1 cellular context compared by ENCODE assay signal in the genomic region with DNA sequence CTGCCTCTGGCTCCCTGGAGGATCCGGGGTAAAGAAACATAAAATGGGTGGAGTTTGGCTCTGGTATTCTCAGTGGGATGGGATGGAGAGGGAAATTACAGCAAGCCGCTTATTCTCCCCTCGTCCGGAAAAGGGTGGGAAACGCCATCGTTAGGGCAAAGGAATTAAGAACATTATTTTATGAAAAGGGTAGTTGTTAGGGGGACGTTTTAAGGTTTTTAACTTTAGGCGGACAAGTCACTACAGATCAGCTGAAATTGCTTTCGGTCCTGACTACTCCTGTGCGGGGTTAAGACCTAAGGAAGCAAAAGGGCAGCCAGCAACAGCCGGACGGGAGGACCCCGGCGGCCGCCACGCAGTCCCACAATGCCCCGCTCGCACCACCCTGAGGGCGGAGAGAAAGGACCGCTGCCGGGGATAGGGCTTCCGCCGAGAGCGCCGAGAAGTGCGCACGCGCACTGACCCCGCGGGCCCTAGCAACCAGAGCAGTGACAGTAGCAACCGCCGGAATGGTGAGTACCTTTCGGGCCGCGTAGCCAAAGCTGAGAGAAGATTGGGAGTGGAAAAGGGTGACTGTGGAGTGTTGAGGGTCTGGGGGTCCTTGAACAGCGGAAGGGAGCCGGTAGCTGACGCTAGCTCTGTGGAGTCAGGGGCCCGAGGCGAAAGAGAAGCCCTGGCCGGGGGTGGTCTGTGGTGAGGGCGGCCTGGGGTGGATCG.
A peak's percentile ranks its signal among the peaks of the same experiment; 100 is the strongest.
TF ChIP-seq lines count a peak whose summit lies in the region.

A gene with protein sequence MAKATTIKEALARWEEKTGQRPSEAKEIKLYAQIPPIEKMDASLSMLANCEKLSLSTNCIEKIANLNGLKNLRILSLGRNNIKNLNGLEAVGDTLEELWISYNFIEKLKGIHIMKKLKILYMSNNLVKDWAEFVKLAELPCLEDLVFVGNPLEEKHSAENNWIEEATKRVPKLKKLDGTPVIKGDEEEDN (plus strand): TSS at position 456 of the 717 bp plus-strand sequence. CDS start 54 bp downstream, at position 510.

TF ChIP-seq in HEK293, 187 proteins besides CTCF, POLR2A, EP300 and RAD21 (continued from another document):
- TF ChIP-seq ZNF549 (tag by site-specific recombination; IDR thresholded peaks at IDR 0.05), result no peak
- TF ChIP-seq ZBTB1 (tag by site-specific recombination; IDR thresholded peaks at IDR 0.05), result no peak
- peak; percentile 29; the same call in 1 of the 2 replicates for TF ChIP-seq ZSCAN30 (tag by site-specific recombination; IDR thresholded peaks at IDR 0.05)
- no peak for TF ChIP-seq HOXC10 (CRISPR knock-in tag; IDR thresholded peaks at IDR 0.05)
- TF ChIP-seq, protein P1, sequence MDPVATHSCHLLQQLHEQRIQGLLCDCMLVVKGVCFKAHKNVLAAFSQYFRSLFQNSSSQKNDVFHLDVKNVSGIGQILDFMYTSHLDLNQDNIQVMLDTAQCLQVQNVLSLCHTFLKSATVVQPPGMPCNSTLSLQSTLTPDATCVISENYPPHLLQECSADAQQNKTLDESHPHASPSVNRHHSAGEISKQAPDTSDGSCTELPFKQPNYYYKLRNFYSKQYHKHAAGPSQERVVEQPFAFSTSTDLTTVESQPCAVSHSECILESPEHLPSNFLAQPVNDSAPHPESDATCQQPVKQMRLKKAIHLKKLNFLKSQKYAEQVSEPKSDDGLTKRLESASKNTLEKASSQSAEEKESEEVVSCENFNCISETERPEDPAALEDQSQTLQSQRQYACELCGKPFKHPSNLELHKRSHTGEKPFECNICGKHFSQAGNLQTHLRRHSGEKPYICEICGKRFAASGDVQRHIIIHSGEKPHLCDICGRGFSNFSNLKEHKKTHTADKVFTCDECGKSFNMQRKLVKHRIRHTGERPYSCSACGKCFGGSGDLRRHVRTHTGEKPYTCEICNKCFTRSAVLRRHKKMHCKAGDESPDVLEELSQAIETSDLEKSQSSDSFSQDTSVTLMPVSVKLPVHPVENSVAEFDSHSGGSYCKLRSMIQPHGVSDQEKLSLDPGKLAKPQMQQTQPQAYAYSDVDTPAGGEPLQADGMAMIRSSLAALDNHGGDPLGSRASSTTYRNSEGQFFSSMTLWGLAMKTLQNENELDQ (tag by site-specific recombination; IDR thresholded peaks at IDR 0.05; ENCODE audit: low read depth), result no peak
- no peak for TF ChIP-seq ZBTB21 (tag by site-specific recombination; IDR thresholded peaks at IDR 0.05)
- TF ChIP-seq, protein P2, sequence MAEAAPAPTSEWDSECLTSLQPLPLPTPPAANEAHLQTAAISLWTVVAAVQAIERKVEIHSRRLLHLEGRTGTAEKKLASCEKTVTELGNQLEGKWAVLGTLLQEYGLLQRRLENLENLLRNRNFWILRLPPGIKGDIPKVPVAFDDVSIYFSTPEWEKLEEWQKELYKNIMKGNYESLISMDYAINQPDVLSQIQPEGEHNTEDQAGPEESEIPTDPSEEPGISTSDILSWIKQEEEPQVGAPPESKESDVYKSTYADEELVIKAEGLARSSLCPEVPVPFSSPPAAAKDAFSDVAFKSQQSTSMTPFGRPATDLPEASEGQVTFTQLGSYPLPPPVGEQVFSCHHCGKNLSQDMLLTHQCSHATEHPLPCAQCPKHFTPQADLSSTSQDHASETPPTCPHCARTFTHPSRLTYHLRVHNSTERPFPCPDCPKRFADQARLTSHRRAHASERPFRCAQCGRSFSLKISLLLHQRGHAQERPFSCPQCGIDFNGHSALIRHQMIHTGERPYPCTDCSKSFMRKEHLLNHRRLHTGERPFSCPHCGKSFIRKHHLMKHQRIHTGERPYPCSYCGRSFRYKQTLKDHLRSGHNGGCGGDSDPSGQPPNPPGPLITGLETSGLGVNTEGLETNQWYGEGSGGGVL (tag by site-specific recombination; IDR thresholded peaks at IDR 0.05), result no peak
- TF ChIP-seq, protein P3, sequence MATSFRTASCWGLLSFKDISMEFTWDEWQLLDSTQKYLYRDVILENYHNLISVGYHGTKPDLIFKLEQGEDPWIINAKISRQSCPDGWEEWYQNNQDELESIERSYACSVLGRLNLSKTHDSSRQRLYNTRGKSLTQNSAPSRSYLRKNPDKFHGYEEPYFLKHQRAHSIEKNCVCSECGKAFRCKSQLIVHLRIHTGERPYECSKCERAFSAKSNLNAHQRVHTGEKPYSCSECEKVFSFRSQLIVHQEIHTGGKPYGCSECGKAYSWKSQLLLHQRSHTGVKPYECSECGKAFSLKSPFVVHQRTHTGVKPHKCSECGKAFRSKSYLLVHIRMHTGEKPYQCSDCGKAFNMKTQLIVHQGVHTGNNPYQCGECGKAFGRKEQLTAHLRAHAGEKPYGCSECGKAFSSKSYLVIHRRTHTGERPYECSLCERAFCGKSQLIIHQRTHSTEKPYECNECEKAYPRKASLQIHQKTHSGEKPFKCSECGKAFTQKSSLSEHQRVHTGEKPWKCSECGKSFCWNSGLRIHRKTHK (tag by site-specific recombination; IDR thresholded peaks at IDR 0.05), result no peak
- no peak for TF ChIP-seq ZNF223 (tag by site-specific recombination; IDR thresholded peaks at IDR 0.05)
- TF ChIP-seq ZBTB20 (tag by site-specific recombination; IDR thresholded peaks at IDR 0.05), result peak; percentile 49; the same call in 1 of the 2 replicates
- TF ChIP-seq, protein P4, sequence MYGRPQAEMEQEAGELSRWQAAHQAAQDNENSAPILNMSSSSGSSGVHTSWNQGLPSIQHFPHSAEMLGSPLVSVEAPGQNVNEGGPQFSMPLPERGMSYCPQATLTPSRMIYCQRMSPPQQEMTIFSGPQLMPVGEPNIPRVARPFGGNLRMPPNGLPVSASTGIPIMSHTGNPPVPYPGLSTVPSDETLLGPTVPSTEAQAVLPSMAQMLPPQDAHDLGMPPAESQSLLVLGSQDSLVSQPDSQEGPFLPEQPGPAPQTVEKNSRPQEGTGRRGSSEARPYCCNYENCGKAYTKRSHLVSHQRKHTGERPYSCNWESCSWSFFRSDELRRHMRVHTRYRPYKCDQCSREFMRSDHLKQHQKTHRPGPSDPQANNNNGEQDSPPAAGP (tag by site-specific recombination; IDR thresholded peaks at IDR 0.05), result 0 out of 2 replicates have a peak, but pooled peaks have one; percentile 14
- no peak for TF ChIP-seq ZNF416 (tag by site-specific recombination; IDR thresholded peaks at IDR 0.05)
- TF ChIP-seq YY2 (tag by site-specific recombination; IDR thresholded peaks at IDR 0.05), result peak; percentile 11; the same call in 1 of the 2 replicates
- no peak for TF ChIP-seq ZNF146 (tag by site-specific recombination; IDR thresholded peaks at IDR 0.05)
- TF ChIP-seq ZNF473 (tag by site-specific recombination; IDR thresholded peaks at IDR 0.05), result no peak
- TF ChIP-seq ZNF629 (tag by site-specific recombination; IDR thresholded peaks at IDR 0.05), result 0 out of 2 replicates have a peak, but pooled peaks have one; percentile 25
- TF ChIP-seq, protein P5, sequence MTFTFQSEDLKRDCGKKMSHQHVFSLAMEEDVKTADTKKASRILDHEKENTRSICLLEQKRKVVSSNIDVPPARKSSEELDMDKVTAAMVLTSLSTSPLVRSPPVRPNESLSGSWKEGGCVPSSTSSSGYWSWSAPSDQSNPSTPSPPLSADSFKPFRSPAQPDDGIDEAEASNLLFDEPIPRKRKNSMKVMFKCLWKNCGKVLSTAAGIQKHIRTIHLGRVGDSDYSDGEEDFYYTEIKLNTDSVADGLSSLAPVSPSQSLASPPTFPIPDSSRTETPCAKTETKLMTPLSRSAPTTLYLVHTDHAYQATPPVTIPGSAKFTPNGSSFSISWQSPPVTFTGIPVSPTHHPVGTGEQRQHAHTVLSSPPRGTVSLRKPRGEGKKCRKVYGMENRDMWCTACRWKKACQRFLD (tag by site-specific recombination; IDR thresholded peaks at IDR 0.05), result no peak
- TF ChIP-seq, protein P6, sequence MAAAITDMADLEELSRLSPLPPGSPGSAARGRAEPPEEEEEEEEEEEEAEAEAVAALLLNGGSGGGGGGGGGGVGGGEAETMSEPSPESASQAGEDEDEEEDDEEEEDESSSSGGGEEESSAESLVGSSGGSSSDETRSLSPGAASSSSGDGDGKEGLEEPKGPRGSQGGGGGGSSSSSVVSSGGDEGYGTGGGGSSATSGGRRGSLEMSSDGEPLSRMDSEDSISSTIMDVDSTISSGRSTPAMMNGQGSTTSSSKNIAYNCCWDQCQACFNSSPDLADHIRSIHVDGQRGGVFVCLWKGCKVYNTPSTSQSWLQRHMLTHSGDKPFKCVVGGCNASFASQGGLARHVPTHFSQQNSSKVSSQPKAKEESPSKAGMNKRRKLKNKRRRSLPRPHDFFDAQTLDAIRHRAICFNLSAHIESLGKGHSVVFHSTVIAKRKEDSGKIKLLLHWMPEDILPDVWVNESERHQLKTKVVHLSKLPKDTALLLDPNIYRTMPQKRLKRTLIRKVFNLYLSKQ (tag by site-specific recombination; IDR thresholded peaks at IDR 0.05; ENCODE audit: borderline replicate concordance), result no peak
- TF ChIP-seq ZNF660 (tag by site-specific recombination; IDR thresholded peaks at IDR 0.05), result 0 out of 2 replicates have a peak, but pooled peaks have one; percentile 45
- TF ChIP-seq ZEB2 (tag by site-specific recombination; IDR thresholded peaks at IDR 0.05), result peak; percentile 38; the same call in 1 of the 2 replicates
- TF ChIP-seq, protein P7, sequence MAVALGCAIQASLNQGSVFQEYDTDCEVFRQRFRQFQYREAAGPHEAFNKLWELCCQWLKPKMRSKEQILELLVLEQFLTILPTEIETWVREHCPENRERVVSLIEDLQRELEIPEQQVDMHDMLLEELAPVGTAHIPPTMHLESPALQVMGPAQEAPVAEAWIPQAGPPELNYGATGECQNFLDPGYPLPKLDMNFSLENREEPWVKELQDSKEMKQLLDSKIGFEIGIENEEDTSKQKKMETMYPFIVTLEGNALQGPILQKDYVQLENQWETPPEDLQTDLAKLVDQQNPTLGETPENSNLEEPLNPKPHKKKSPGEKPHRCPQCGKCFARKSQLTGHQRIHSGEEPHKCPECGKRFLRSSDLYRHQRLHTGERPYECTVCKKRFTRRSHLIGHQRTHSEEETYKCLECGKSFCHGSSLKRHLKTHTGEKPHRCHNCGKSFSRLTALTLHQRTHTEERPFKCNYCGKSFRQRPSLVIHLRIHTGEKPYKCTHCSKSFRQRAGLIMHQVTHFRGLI (tag by site-specific recombination; IDR thresholded peaks at IDR 0.05), result peak; percentile 92
- TF ChIP-seq ZNF23 (tag by site-specific recombination; IDR thresholded peaks at IDR 0.05; ENCODE audit: borderline replicate concordance), result no peak
- no peak for TF ChIP-seq ZNF664 (tag by site-specific recombination; IDR thresholded peaks at IDR 0.05)
- TF ChIP-seq ZBTB17 (tag by site-specific recombination; IDR thresholded peaks at IDR 0.05), result peak; percentile 91
- TF ChIP-seq GLIS2 (tag by site-specific recombination; IDR thresholded peaks at IDR 0.05), result 0 out of 2 replicates have a peak, but pooled peaks have one; percentile 14
- TF ChIP-seq SCRT2 (tag by site-specific recombination; IDR thresholded peaks at IDR 0.05), result peak; percentile 76
- no peak for TF ChIP-seq ZNF777 (tag by site-specific recombination; IDR thresholded peaks at IDR 0.05; ENCODE audit: borderline replicate concordance)
- TF ChIP-seq, protein P8, sequence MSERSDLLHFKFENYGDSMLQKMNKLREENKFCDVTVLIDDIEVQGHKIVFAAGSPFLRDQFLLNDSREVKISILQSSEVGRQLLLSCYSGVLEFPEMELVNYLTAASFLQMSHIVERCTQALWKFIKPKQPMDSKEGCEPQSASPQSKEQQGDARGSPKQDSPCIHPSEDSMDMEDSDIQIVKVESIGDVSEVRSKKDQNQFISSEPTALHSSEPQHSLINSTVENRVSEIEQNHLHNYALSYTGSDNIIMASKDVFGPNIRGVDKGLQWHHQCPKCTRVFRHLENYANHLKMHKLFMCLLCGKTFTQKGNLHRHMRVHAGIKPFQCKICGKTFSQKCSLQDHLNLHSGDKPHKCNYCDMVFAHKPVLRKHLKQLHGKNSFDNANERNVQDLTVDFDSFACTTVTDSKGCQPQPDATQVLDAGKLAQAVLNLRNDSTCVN (tag by site-specific recombination; optimal IDR thresholded peaks at IDR 0.05), result peak; percentile 34
- no peak for TF ChIP-seq ZNF610 (tag by site-specific recombination; IDR thresholded peaks at IDR 0.05; ENCODE audit: borderline replicate concordance)
- TF ChIP-seq ZNF600 (tag by site-specific recombination; IDR thresholded peaks at IDR 0.05), result 0 out of 2 replicates have a peak, but pooled peaks have one; percentile 22
- peak; percentile 64 for TF ChIP-seq SP3 (tag by site-specific recombination; IDR thresholded peaks at IDR 0.05)
- TF ChIP-seq ZNF561 (tag by site-specific recombination; IDR thresholded peaks at IDR 0.05; ENCODE audit: borderline replicate concordance), result peak; percentile 45; the same call in 1 of the 2 replicates
- peak; percentile 59; the same call in 1 of the 2 replicates for TF ChIP-seq KLF8 (tag by site-specific recombination; IDR thresholded peaks at IDR 0.05)
- no peak for TF ChIP-seq ZNF423 (tag by site-specific recombination; IDR thresholded peaks at IDR 0.05)
- TF ChIP-seq ZNF211 (tag by site-specific recombination; IDR thresholded peaks at IDR 0.05; ENCODE audit: low read depth), result no peak
- TF ChIP-seq ZNF514 (tag by site-specific recombination; IDR thresholded peaks at IDR 0.05), result no peak
- no peak for TF ChIP-seq ZNF560 (tag by site-specific recombination; IDR thresholded peaks at IDR 0.05; ENCODE audit: borderline replicate concordance)
- TF ChIP-seq ZNF335 (tag by site-specific recombination; conservative IDR thresholded peaks at IDR 0.05), result peak; percentile 94
- no peak for TF ChIP-seq ZNF654 (tag by site-specific recombination; IDR thresholded peaks at IDR 0.05; ENCODE audit: low read depth)
- TF ChIP-seq MYNN (tag by site-specific recombination; IDR thresholded peaks at IDR 0.05; ENCODE audit: borderline replicate concordance), result no peak
- TF ChIP-seq ZNF501 (tag by site-specific recombination; IDR thresholded peaks at IDR 0.05), result 0 out of 2 replicates have a peak, but pooled peaks have one; percentile 26
- 0 out of 2 replicates have a peak, but pooled peaks have one; percentile 6 for TF ChIP-seq OSR2 (tag by site-specific recombination; IDR thresholded peaks at IDR 0.05)
- no peak for TF ChIP-seq ZSCAN16 (tag by site-specific recombination; IDR thresholded peaks at IDR 0.05)
- TF ChIP-seq, protein P9, sequence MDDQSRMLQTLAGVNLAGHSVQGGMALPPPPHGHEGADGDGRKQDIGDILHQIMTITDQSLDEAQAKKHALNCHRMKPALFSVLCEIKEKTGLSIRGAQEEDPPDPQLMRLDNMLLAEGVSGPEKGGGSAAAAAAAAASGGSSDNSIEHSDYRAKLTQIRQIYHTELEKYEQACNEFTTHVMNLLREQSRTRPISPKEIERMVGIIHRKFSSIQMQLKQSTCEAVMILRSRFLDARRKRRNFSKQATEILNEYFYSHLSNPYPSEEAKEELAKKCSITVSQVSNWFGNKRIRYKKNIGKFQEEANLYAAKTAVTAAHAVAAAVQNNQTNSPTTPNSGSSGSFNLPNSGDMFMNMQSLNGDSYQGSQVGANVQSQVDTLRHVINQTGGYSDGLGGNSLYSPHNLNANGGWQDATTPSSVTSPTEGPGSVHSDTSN (CRISPR knock-in tag; IDR thresholded peaks at IDR 0.05), result no peak
- TF ChIP-seq SP7 (tag by site-specific recombination; IDR thresholded peaks at IDR 0.05), result peak; percentile 48
- TF ChIP-seq ZNF76 (tag by site-specific recombination; IDR thresholded peaks at IDR 0.05; ENCODE audit: borderline replicate concordance, low read depth), result peak; percentile 80
- peak; percentile 37; the same call in 1 of the 2 replicates for TF ChIP-seq ZNF394 (tag by site-specific recombination; IDR thresholded peaks at IDR 0.05; ENCODE audit: borderline replicate concordance)
- TF ChIP-seq ZXDB (tag by site-specific recombination; IDR thresholded peaks at IDR 0.05), result peak; percentile 63
